Comparison of ENCODE assay signal across 8 cellular contexts in the genomic region with DNA sequence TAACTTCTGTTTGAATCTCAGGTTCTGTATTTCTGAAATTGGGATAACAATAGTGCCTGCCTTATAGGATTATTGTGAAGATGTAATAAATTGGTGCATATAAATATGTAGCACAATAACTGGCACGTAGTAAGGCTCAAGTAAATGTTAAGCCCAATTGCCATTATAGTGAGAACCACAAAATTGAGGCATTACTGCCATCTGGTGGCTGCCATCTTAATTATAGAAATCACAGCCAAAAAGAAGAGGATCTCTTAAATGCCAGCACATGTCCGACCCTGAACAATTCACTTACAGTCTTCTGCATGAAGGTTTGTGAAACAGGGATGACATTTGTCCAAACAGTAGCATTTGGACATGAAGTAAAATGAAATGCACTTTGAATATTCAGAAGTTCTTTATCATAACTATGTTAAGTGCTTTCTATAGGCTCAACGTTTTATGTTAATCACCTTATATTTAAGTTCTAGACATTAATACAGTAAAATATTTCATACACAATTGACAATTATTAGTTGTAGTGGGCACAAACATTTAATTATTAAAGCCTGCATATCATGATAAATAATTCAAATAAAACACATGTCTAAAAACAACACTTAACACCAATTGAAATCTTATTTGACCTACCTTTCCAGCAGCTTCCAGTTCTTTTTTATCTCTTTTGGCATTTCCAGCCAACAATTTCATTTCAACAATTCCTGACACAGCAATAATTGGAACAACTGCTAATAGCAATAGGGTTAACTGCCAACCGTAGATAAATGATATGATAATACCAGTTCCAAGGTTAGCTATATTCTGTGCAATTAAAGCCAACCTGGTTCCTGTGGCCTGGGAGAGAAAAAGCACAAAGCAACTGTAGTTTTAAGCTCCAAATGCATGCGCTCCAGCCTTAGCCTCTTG. TPM values are rescaled to one million over a fixed set of nuclear protein-coding genes. Genes with fewer than 3 reads are reported as not detected.
DNase-seq lines count a peak whose midpoint lies in the region; ATAC-seq, FAIRE-seq and TF ChIP-seq lines count a peak whose summit lies in the region.

No MANE protein-coding gene starts in this region.

- no peak overlapping the region for H2AFZ ChIP-seq in HepG2 (ENCODE audit: low read length)

- in situ Hi-C loops in HepG2 (cut with HindIII; ENCODE audit: extremely low pct_ligation_motif_present, low pct_unique_long_range_greater_than_20kb), result loop anchor here (5.0 to 25.0 kb wide), 2 partner anchors 105 to 480 kb away; no protein-coding TSS in a partner anchor

- H3K9me3 ChIP-seq in HepG2 (ENCODE audit: low read length), result no peaks in the 10 kb centered on the region

- no peaks in the 10 kb centered on the region for H4K20me1 ChIP-seq in HepG2 (ENCODE audit: insufficient read depth, low read length)

- no peak overlapping the region for H3K27ac ChIP-seq in HepG2 (ENCODE audit: extremely low read length, insufficient read depth, low read length)

- intact Hi-C loops in HepG2 (cut with micrococcal nuclease; ENCODE audit: unreplicated experiment), result loop anchor here (1.0 to 5.0 kb wide), 5 partner anchors 72 to 490 kb away; a partner anchor contains a TSS

- DNase-seq in NCI-H345 treated with DMSO at 0.1 percent for 48 hours (lab: John Stamatoyannopoulos, UW; ENCODE audit: unreplicated experiment) (peak; percentile 51), cerebellum (ENCODE audit: low spot score) (peak; percentile 57), HepG2 (ENCODE audit: low spot score) (peak; percentile 59)
- DNase-seq in activated CD4-positive, alpha-beta T cell treated with anti-CD3 and anti-CD28 coated beads for 1 hour, result peak; percentile 43
- DNase-seq in stimulated activated CD8-positive, alpha-beta memory T cell treated with anti-CD3 and anti-CD28 coated beads, Interleukin-15, amount 100 ng/mL, for 24 hours (ENCODE audit: low read depth), result peak; percentile 13

- H3K4me1 ChIP-seq in HepG2 (ENCODE audit: insufficient read depth, low read length), result peaks cover 11% of the 10 kb centered on the region

- no peaks in the 10 kb centered on the region for H3K27me3 ChIP-seq in HepG2 (ENCODE audit: control insufficient read depth in 1 of 2, insufficient read depth in 2 of 2, low read length in 2 of 2)

- no peaks in the 10 kb centered on the region for H3K79me2 ChIP-seq in HepG2 (ENCODE audit: insufficient read depth, low read length)

- peak; percentile 34 for FAIRE-seq in A204.1 (lab: Jason Lieb, UNC)
- peak; percentile 79 for FAIRE-seq in HepG2 (lab: Jason Lieb, UNC)

- POLR2A ChIA-PET in HepG2 (lab: Yijun Ruan, JAX), result no interaction called here

- H3K9ac ChIP-seq in HepG2 (ENCODE audit: insufficient read depth, low read depth, low read length), result no peak overlapping the region

- no peak overlapping the region for H3K4me2 ChIP-seq in HepG2 (ENCODE audit: low read depth, low read length)

- WGBS in HepG2 (ENCODE audit: low lambda C conversion rate), result 72% methylated on average over 5 of the region's 5 CpGs

- no TSS peak for BruUV-seq in HepG2 (replicated peaks; lab: Mats Ljungman, UMichigan)

- peaks cover 1 to 15% of the 10 kb centered on the region in 2 experiments; a peak in 3 of 5 replicates for H3K36me3 ChIP-seq in HepG2 (replicated peaks in 1 of 2; ENCODE audit: control insufficient read depth in 1 of 2, insufficient read depth in 2 of 2, low read length in 2 of 2)

- peak; percentile 85 for TF ChIP-seq CTCF in HepG2 (CRISPR knock-in tag; IDR thresholded peaks at IDR 0.05)

- TF ChIP-seq RAD21 in HepG2 (CRISPR knock-in tag; IDR thresholded peaks at IDR 0.05), result peak; percentile 73

- no peak for TF ChIP-seq POLR2A in HepG2 (IDR thresholded peaks at IDR 0.05; ENCODE audit: insufficient read depth in 1 of 2, low read depth in 2 of 2, low read length in 2 of 2)

- no peak overlapping the region for H3K4me3 ChIP-seq in HepG2 (replicated peaks in 1 of 3; ENCODE audit: insufficient read depth in 1 of 3, low read depth in 2 of 3, low read length in 3 of 3)

- CTCF ChIA-PET in HepG2 (lab: Yijun Ruan, JAX; ENCODE audit: low intra/inter-chr PET ratio, low total read pairs), result interaction anchor here (1.2 to 6.6 kb wide), 3 partner anchors 88 to 180 kb away, joined by 3 to 86 read pairs (median 9); no protein-coding TSS in a partner anchor

- no peak for TF ChIP-seq EP300 in HepG2 (IDR thresholded peaks at IDR 0.05; ENCODE audit: low read depth in 2 of 2, low read length in 2 of 2)
- TF ChIP-seq EP300 in HepG2 (CRISPR knock-in tag; IDR thresholded peaks at IDR 0.05; ENCODE audit: borderline replicate concordance), result no peak

- peak; percentile 90 for ATAC-seq in GM18511 (IDR thresholded peaks at IDR 0.05; ENCODE audit: unreplicated experiment)
- ATAC-seq in HG03095 (IDR thresholded peaks at IDR 0.05; ENCODE audit: unreplicated experiment), result peak; percentile 78
- peak; percentile 77 for ATAC-seq in HepG2

TF ChIP-seq in HepG2, 621 proteins besides CTCF, POLR2A, EP300 and RAD21 (continues in another document):
- TF ChIP-seq CC2D1A (CRISPR knock-in tag; IDR thresholded peaks at IDR 0.05), result no peak
- no peak for TF ChIP-seq RNF2 (conservative IDR thresholded peaks at IDR 0.05; ENCODE audit: low read depth)
- TF ChIP-seq ZNF30 (CRISPR knock-in tag; IDR thresholded peaks at IDR 0.05), result no peak
- TF ChIP-seq, protein P1, sequence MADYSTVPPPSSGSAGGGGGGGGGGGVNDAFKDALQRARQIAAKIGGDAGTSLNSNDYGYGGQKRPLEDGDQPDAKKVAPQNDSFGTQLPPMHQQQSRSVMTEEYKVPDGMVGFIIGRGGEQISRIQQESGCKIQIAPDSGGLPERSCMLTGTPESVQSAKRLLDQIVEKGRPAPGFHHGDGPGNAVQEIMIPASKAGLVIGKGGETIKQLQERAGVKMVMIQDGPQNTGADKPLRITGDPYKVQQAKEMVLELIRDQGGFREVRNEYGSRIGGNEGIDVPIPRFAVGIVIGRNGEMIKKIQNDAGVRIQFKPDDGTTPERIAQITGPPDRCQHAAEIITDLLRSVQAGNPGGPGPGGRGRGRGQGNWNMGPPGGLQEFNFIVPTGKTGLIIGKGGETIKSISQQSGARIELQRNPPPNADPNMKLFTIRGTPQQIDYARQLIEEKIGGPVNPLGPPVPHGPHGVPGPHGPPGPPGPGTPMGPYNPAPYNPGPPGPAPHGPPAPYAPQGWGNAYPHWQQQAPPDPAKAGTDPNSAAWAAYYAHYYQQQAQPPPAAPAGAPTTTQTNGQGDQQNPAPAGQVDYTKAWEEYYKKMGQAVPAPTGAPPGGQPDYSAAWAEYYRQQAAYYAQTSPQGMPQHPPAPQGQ (CRISPR knock-in tag; IDR thresholded peaks at IDR 0.05; ENCODE audit: borderline replicate concordance), result no peak
- TF ChIP-seq KAT8 (CRISPR knock-in tag; IDR thresholded peaks at IDR 0.05), result peak; percentile 51; the same call in 1 of the 2 replicates
- TF ChIP-seq, protein P2, sequence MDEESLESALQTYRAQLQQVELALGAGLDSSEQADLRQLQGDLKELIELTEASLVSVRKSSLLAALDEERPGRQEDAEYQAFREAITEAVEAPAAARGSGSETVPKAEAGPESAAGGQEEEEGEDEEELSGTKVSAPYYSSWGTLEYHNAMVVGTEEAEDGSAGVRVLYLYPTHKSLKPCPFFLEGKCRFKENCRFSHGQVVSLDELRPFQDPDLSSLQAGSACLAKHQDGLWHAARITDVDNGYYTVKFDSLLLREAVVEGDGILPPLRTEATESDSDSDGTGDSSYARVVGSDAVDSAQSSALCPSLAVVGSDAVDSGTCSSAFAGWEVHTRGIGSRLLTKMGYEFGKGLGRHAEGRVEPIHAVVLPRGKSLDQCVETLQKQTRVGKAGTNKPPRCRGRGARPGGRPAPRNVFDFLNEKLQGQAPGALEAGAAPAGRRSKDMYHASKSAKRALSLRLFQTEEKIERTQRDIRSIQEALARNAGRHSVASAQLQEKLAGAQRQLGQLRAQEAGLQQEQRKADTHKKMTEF (CRISPR knock-in tag; IDR thresholded peaks at IDR 0.05), result 0 out of 2 replicates have a peak, but pooled peaks have one; percentile 27
- no peak for TF ChIP-seq TBX3 (IDR thresholded peaks at IDR 0.05; ENCODE audit: borderline replicate concordance)
- TF ChIP-seq, protein P3, sequence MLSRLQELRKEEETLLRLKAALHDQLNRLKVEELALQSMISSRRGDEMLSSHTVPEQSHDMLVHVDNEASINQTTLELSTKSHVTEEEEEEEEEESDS (CRISPR knock-in tag; IDR thresholded peaks at IDR 0.05; ENCODE audit: borderline replicate concordance), result no peak
- no peak for TF ChIP-seq ZMYM4 (CRISPR knock-in tag; IDR thresholded peaks at IDR 0.05)
- TF ChIP-seq ASH2L (IDR thresholded peaks at IDR 0.05; ENCODE audit: insufficient read length, low read depth, low read length), result no peak
- no peak for TF ChIP-seq PRPF4 (IDR thresholded peaks at IDR 0.05; ENCODE audit: low read depth, low read length, poor library complexity, severe bottlenecking)
- peak; percentile 22 for TF ChIP-seq TEAD3 (CRISPR knock-in tag; optimal IDR thresholded peaks at IDR 0.05; ENCODE audit: borderline replicate concordance)
- no peak for TF ChIP-seq TP53 (CRISPR knock-in tag; conservative IDR thresholded peaks at IDR 0.05)
- TF ChIP-seq MIXL1 (CRISPR knock-in tag; IDR thresholded peaks at IDR 0.05), result peak; percentile 91

RNA-seq across cellular contexts. Expression of a gene that starts 58.5 kb away (rescaled TPM):
- total RNA-seq in cerebellum (3.8 TPM), HepG2 (2016; rRNA removed; fragmentation: Illumina TruSeq; extraction: Trizol) (10.8 and 32.4 TPM in 2 replicates)
- 9.0 and 9.2 TPM in 2 replicates for total RNA-seq in HepG2 (2016; cell fraction: cytosol; rRNA removed; fragmentation: Illumina TruSeq; extraction: Trizol; ENCODE audit: low read depth)
- total RNA-seq in HepG2 (2016; cell fraction: insoluble cytoplasmic fraction; rRNA removed; fragmentation: Illumina TruSeq; extraction: Trizol), result 9.9 and 29.3 TPM in 2 replicates
- total RNA-seq in HepG2 (2016; cell fraction: membrane; rRNA removed; fragmentation: Illumina TruSeq; extraction: Trizol), result 7.7 and 8.5 TPM in 2 replicates
- total RNA-seq in HepG2 (2016; cell fraction: nucleus; rRNA removed; fragmentation: Illumina TruSeq; extraction: Trizol), result 62.5 and 66.2 TPM in 2 replicates
- 18.0 and 20.8 TPM in 2 replicates for polyA plus RNA-seq in HepG2 (2011; rRNA removed)
- 12.2 and 13.6 TPM in 2 replicates for polyA plus RNA-seq in HepG2 (2011; cell fraction: cytosol; rRNA removed)
- 26.5 and 32.9 TPM in 2 replicates for polyA plus RNA-seq in HepG2 (2011; cell fraction: nucleus; rRNA removed)
- 15.0 and 18.7 TPM in 2 replicates for polyA plus RNA-seq in HepG2 (2012)
- polyA plus RNA-seq in HepG2 (2016; cell fraction: cytosol; fragmentation: Illumina TruSeq; extraction: Trizol; ENCODE audit: low read depth), result 2.1 TPM in 2 replicates
- polyA plus RNA-seq in HepG2 (2016; cell fraction: insoluble cytoplasmic fraction; fragmentation: Illumina TruSeq; extraction: Trizol; ENCODE audit: low read depth), result 7.5 and 9.1 TPM in 2 replicates
- 3.6 and 5.2 TPM in 2 replicates for polyA plus RNA-seq in HepG2 (2016; cell fraction: membrane; fragmentation: Illumina TruSeq; extraction: Trizol; ENCODE audit: low read depth)
- polyA plus RNA-seq in HepG2 (2016; cell fraction: nucleus; fragmentation: Illumina TruSeq; extraction: Trizol; ENCODE audit: insufficient read depth, low read depth), result 34.8 and 50.0 TPM in 2 replicates
- 17.4 TPM in 1 of 2 replicates, not detected in the other for polyA minus RNA-seq in HepG2 (2011; rRNA and poly(A)+ RNA removed; ENCODE audit: low replicate concordance)
- 12.0 and 22.4 TPM in 2 replicates for polyA minus RNA-seq in HepG2 (2011; cell fraction: cytosol; rRNA and poly(A)+ RNA removed)
- polyA minus RNA-seq in HepG2 (2011; cell fraction: nucleus; rRNA and poly(A)+ RNA removed), result 124 and 138 TPM in 2 replicates
